In the genomic region with DNA sequence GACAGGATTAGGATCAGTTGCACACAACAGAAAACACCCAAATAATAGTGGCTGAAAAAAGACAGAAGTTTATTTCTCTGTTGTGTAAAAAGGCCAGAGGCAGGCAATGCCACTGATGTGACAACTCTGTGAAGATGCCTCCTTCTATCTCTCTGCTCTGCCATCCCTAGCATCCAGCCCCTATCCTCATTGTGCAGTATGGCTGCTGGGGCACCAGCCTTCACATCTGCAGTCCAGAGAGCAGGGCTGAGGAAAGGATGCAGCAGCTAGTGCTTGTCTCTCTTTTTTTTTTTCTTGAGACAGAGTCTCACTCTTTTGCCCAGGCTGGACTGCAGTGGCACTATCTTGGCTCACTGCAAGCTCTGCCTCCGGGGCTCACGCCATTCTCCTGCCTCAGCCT, we compare ENCODE assay signal across 31 cellular contexts. TPM values are rescaled to one million over a fixed set of nuclear protein-coding genes. Genes with fewer than 3 reads are reported as not detected.
"Had no signal": no experiment of that assay in that cellular context is flagged by ENCODE, and none has a peak within 500 bp of the region (broad histone marks: within the 10 kb centered on the region; RNA-seq: fewer than 3 reads in every experiment).

No MANE protein-coding gene starts in this region.

- H3K27ac ChIP-seq: stomach, suprapubic skin, testis, thoracic aorta, thyroid gland, tibial artery, tibial nerve, transverse colon, upper lobe of left lung, upper lobe of right lung, uterus, vagina had no signal

- DNase-seq: stimulated activated CD4-positive, alpha-beta T cell treated with anti-CD3 and anti-CD28 coated beads, Interleukin-2, amount 100 ng/mL, for 48 hours; stimulated activated CD4-positive, alpha-beta T cell treated with anti-CD3 and anti-CD28 coated beads, Interleukin-4, amount 100 ng/mL, for 1 hour; stimulated activated CD4-positive, alpha-beta T cell treated with anti-CD3 and anti-CD28 coated beads, Interleukin-4, amount 100 ng/mL, for 24 hours; stimulated activated CD4-positive, alpha-beta T cell treated with anti-CD3 and anti-CD28 coated beads, Interleukin-4, amount 100 ng/mL, for 4 hours; stimulated activated CD8-positive, alpha-beta memory T cell treated with anti-CD3 and anti-CD28 coated beads, Interleukin-4, amount 100 ng/mL, for 48 hours; stimulated activated naive B cell treated with anti-CD40 and anti-IgM and Interleukin-4, amounts not matched to agents 10 μg/mL and 1 μg/mL and 100 μg/mL, for 72 hours; stimulated activated naive CD4-positive, alpha-beta T cell; stimulated activated naive CD4-positive, alpha-beta T cell treated with Interleukin-2 at 50 U/mL for 16 hours; stimulated activated naive CD8-positive, alpha-beta T cell treated with anti-CD3 and anti-CD28 coated beads, Interleukin-15, amount 100 ng/mL, for 72 hours; stimulated activated naive CD8-positive, alpha-beta T cell treated with anti-CD3 and anti-CD28 coated beads, Interleukin-15, Interleukin-2, amounts not matched to agents 100 U/mL and 50 U/mL, for 24 hours; stomach; substantia nigra; testis; thyroid gland; tibial artery; transverse colon; trophoblast cell; upper lobe of left lung; upper lobe of right lung; uterus had no signal

- H3K36me3 ChIP-seq: stomach, suprapubic skin, thoracic aorta, thyroid gland, tibial artery, tibial nerve, transverse colon, upper lobe of left lung, upper lobe of right lung, uterus, vagina had no signal

- H3K4me3 Mint-ChIP-seq: stimulated activated effector memory CD8-positive, alpha-beta T cell treated with anti-CD3 and anti-CD28 coated beads, Interleukin-12 subunit alpha, Interleukin-12 subunit beta, amount 100 ng/mL, for 72 hours; stimulated activated memory B cell treated with anti-CD40 and anti-IgM and Interleukin-4, amounts not matched to agents 10 μg/mL and 1 μg/mL and 100 μg/mL, for 72 hours; stimulated activated naive B cell treated with anti-CD40 and anti-IgM and Interleukin-4, amounts not matched to agents 10 μg/mL and 1 μg/mL and 100 μg/mL, for 72 hours; stimulated activated naive CD8-positive, alpha-beta T cell treated with anti-CD3 and anti-CD28 coated beads, Interleukin-15, amount 100 ng/mL, for 72 hours; stimulated activated naive CD8-positive, alpha-beta T cell treated with anti-CD3 and anti-CD28 coated beads, Interleukin-15, Interleukin-2, amounts not matched to agents 100 ng/mL and 50 ng/mL, for 24 hours; type B pancreatic cell had no signal

- FAIRE-seq: urothelium cell line had no signal

- H3K36me3 Mint-ChIP-seq: stimulated activated memory B cell treated with anti-CD40 and anti-IgM and Interleukin-4, amounts not matched to agents 10 μg/mL and 1 μg/mL and 100 μg/mL, for 72 hours; type B pancreatic cell had no signal

- H3K27me3 ChIP-seq: stomach, suprapubic skin, testis, thyroid gland, tibial artery, tibial nerve, transverse colon, upper lobe of left lung, upper lobe of right lung, uterus, vagina had no signal

- ATAC-seq: stimulated activated effector memory CD8-positive, alpha-beta T cell treated with anti-CD3 and anti-CD28 coated beads, Interleukin-12 subunit alpha, Interleukin-12 subunit beta, amount 100 ng/mL, for 72 hours; stimulated activated memory B cell treated with anti-CD40 and anti-IgM and Interleukin-4, amounts not matched to agents 10 μg/mL and 1 μg/mL and 100 μg/mL, for 72 hours; stimulated activated naive B cell treated with anti-CD40 and anti-IgM and Interleukin-4, amounts not matched to agents 10 μg/mL and 1 μg/mL and 100 μg/mL, for 72 hours; stimulated activated naive CD8-positive, alpha-beta T cell treated with anti-CD3 and anti-CD28 coated beads, Interleukin-15, amount 100 ng/mL, for 72 hours; stimulated activated naive CD8-positive, alpha-beta T cell treated with anti-CD3 and anti-CD28 coated beads, Interleukin-15, Interleukin-2, amounts not matched to agents 100 U/mL and 50 U/mL, for 24 hours; upper lobe of right lung had no signal

- H3K4me3 ChIP-seq: stomach, suprapubic skin, testis, thoracic aorta, thyroid gland, tibial artery, tibial nerve, transverse colon, upper lobe of left lung, upper lobe of right lung, uterus, vagina had no signal

- H3K9me3 Mint-ChIP-seq: stimulated activated effector memory CD8-positive, alpha-beta T cell treated with anti-CD3 and anti-CD28 coated beads, Interleukin-12 subunit alpha, Interleukin-12 subunit beta, amount 100 ng/mL, for 72 hours; stimulated activated memory B cell treated with anti-CD40 and anti-IgM and Interleukin-4, amounts not matched to agents 10 μg/mL and 1 μg/mL and 100 μg/mL, for 72 hours; stimulated activated naive CD8-positive, alpha-beta T cell treated with anti-CD3 and anti-CD28 coated beads, Interleukin-15, Interleukin-2, amounts not matched to agents 100 ng/mL and 50 ng/mL, for 24 hours; type B pancreatic cell had no signal

- H3K27ac Mint-ChIP-seq: stimulated activated effector memory CD8-positive, alpha-beta T cell treated with anti-CD3 and anti-CD28 coated beads, Interleukin-12 subunit alpha, Interleukin-12 subunit beta, amount 100 ng/mL, for 72 hours; stimulated activated memory B cell treated with anti-CD40 and anti-IgM and Interleukin-4, amounts not matched to agents 10 μg/mL and 1 μg/mL and 100 μg/mL, for 72 hours; stimulated activated naive B cell treated with anti-CD40 and anti-IgM and Interleukin-4, amounts not matched to agents 10 μg/mL and 1 μg/mL and 100 μg/mL, for 72 hours; stimulated activated naive CD8-positive, alpha-beta T cell treated with anti-CD3 and anti-CD28 coated beads, Interleukin-15, amount 100 ng/mL, for 72 hours; stimulated activated naive CD8-positive, alpha-beta T cell treated with anti-CD3 and anti-CD28 coated beads, Interleukin-15, Interleukin-2, amounts not matched to agents 100 ng/mL and 50 ng/mL, for 24 hours; type B pancreatic cell had no signal

- H3K27me3 Mint-ChIP-seq: stimulated activated memory B cell treated with anti-CD40 and anti-IgM and Interleukin-4, amounts not matched to agents 10 μg/mL and 1 μg/mL and 100 μg/mL, for 72 hours; stimulated activated naive B cell treated with anti-CD40 and anti-IgM and Interleukin-4, amounts not matched to agents 10 μg/mL and 1 μg/mL and 100 μg/mL, for 72 hours; stimulated activated naive CD8-positive, alpha-beta T cell treated with anti-CD3 and anti-CD28 coated beads, Interleukin-15, amount 100 ng/mL, for 72 hours; stimulated activated naive CD8-positive, alpha-beta T cell treated with anti-CD3 and anti-CD28 coated beads, Interleukin-15, Interleukin-2, amounts not matched to agents 100 ng/mL and 50 ng/mL, for 24 hours had no signal

- H3K4me1 ChIP-seq: thyroid gland, uterus had no signal

- H3K9me3 ChIP-seq: stomach, suprapubic skin, testis, thoracic aorta, thyroid gland, tibial artery, transverse colon, upper lobe of left lung, upper lobe of right lung, uterus, vagina had no signal

RNA-seq across cellular contexts. Expression of a gene that starts 57.3 kb away (rescaled TPM):
- total RNA-seq: temporal lobe, urinary bladder had no signal
